ENCODE assay signal across 15 cellular contexts in genomic region chr1:220815409-220815808, GRCh38. TPM values are rescaled to one million over a fixed set of nuclear protein-coding genes. Genes with fewer than 3 reads are reported as not detected.
DNase-seq lines count a peak whose midpoint lies in the region; ATAC-seq and TF ChIP-seq lines count a peak whose summit lies in the region.
"Had no signal": no experiment of that assay in that cellular context is flagged by ENCODE, and none has a peak within 500 bp of the region (broad histone marks: within the 10 kb centered on the region; RNA-seq: fewer than 3 reads in every experiment).

No MANE protein-coding gene starts in this region.

- H3K36me3 ChIP-seq in IMR-90 (ENCODE audit: control insufficient read depth, insufficient read depth, low read length), result no peaks in the 10 kb centered on the region
- no peaks in the 10 kb centered on the region for H3K36me3 ChIP-seq in muscle layer of colon (ENCODE audit: insufficient read depth, low read length)
- H3K36me3 ChIP-seq in neuronal stem cell (replicated peaks in 1 of 2; ENCODE audit: control insufficient read depth in 2 of 2, insufficient read depth in 2 of 2, low read length in 2 of 2), result peaks cover 0 to 2% of the 10 kb centered on the region in 2 donors
- no peaks in the 10 kb centered on the region for H3K36me3 ChIP-seq in effector memory CD4-positive, alpha-beta T cell (ENCODE audit: control insufficient read depth, insufficient read depth, low read length)
- H3K36me3 ChIP-seq: BLaER1 had no signal

- H2AK5ac ChIP-seq in IMR-90 (ENCODE audit: low read depth, low read length) (peak overlapping the region; percentile 1; the same call in 1 of the 2 replicates), neuronal stem cell (ENCODE audit: low read depth, low read length) (no peak overlapping the region)

- TF ChIP-seq CTCF in IMR-90 (conservative IDR thresholded peaks at IDR 0.05; ENCODE audit: low read depth, low read length), result no peak
- no peak for TF ChIP-seq CTCF in progenitor cell of endocrine pancreas (IDR thresholded peaks at IDR 0.05; ENCODE audit: unreplicated experiment)

- H3K27ac Mint-ChIP-seq in stimulated activated memory B cell treated with anti-CD40 and anti-IgM and Interleukin-4, amounts not matched to agents 10 μg/mL and 1 μg/mL and 100 μg/mL, for 72 hours, result no peak overlapping the region
- H3K27ac Mint-ChIP-seq in progenitor cell of endocrine pancreas, result no peak overlapping the region
- H3K27ac Mint-ChIP-seq: CD8-positive, alpha-beta T cell had no signal

- no peak overlapping the region for H2AFZ ChIP-seq in IMR-90 (replicated peaks; ENCODE audit: low read length, poor library complexity)
- H2AFZ ChIP-seq in neuronal stem cell (ENCODE audit: low read length), result no peak overlapping the region
- H2AFZ ChIP-seq: GM23248 had no signal

- H2BK15ac ChIP-seq in IMR-90 (ENCODE audit: low read depth, low read length) (no peak overlapping the region), neuronal stem cell (ENCODE audit: low read length) (no peak overlapping the region)

- H3K9me3 Mint-ChIP-seq in stimulated activated memory B cell treated with anti-CD40 and anti-IgM and Interleukin-4, amounts not matched to agents 10 μg/mL and 1 μg/mL and 100 μg/mL, for 72 hours, result no peaks in the 10 kb centered on the region
- peaks cover 3% of the 10 kb centered on the region for H3K9me3 Mint-ChIP-seq in progenitor cell of endocrine pancreas (ENCODE audit: low read depth)

- H3K27ac ChIP-seq in IMR-90 (ENCODE audit: insufficient read depth, low read length) (no peak overlapping the region), muscle layer of colon (ENCODE audit: low read depth, low read length) (peak overlapping the region; percentile 48), neuronal stem cell (replicated peaks; ENCODE audit: low read length) (no peak overlapping the region)
- no peak overlapping the region for H3K27ac ChIP-seq in effector memory CD4-positive, alpha-beta T cell (ENCODE audit: insufficient read depth, low read length, poor library complexity, severe bottlenecking)
- H3K27ac ChIP-seq: BLaER1, GM23248 had no signal

- DNase-seq in IMR-90 (no peak), progenitor cell of endocrine pancreas (ENCODE audit: low spot score, unreplicated experiment) (no peak), neuronal stem cell (ENCODE audit: low spot score) (no peak)
- DNase-seq in effector memory CD4-positive, alpha-beta T cell, result no peak
- DNase-seq: 8988T; Calu3; CD8-positive, alpha-beta T cell; DMS79 treated with DMSO at 0.1 percent for 48 hours; GF-D8; GM23248 had no signal

- H3K56ac ChIP-seq in IMR-90 (ENCODE audit: extremely low read depth, insufficient read depth, low read length), result no peak overlapping the region

- no CpG with 5 or more reads among the region's 2 CpGs for WGBS in IMR-90 (ENCODE audit: extremely low coverage in 2 of 2, insufficient read length in 1 of 2), 2 experiments
- WGBS in neuronal stem cell (ENCODE audit: extremely low coverage in 2 of 2, insufficient read length in 2 of 2, insufficient replicate concordance in 1 of 2), 2 donors, result no CpG with 5 or more reads among the region's 2 CpGs

- no peak overlapping the region for H4K5ac ChIP-seq in IMR-90 (ENCODE audit: low read depth, low read length)

- H3K9me3 ChIP-seq in IMR-90 (ENCODE audit: control insufficient read depth, insufficient read depth, low read length) (peaks cover 2% of the 10 kb centered on the region; the same call in 1 of the 2 replicates), muscle layer of colon (ENCODE audit: low read length) (no peaks in the 10 kb centered on the region), neuronal stem cell (replicated peaks in 1 of 2; ENCODE audit: control insufficient read depth in 2 of 2, insufficient read depth in 1 of 2, low read depth in 1 of 2, low read length in 2 of 2) (no peaks in the 10 kb centered on the region)
- no peaks in the 10 kb centered on the region for H3K9me3 ChIP-seq in effector memory CD4-positive, alpha-beta T cell (ENCODE audit: control insufficient read depth, low read length)
- H3K9me3 ChIP-seq: BLaER1, HAP-1 had no signal

- H2BK5ac ChIP-seq in IMR-90 (ENCODE audit: low read depth, low read length, poor library complexity, severe bottlenecking), result no peak overlapping the region
- H2BK5ac ChIP-seq in neuronal stem cell (ENCODE audit: low read length), result no peak overlapping the region

- dilution Hi-C loops in IMR-90 (cut with HindIII; ENCODE audit: low sequenced_read_pairs, unreplicated experiment), result no loop called here

- POLR2A ChIA-PET in IMR-90 (lab: Charles Lee; ENCODE audit: unreplicated experiment), result no interaction called here

- no peak overlapping the region for H2BK20ac ChIP-seq in IMR-90 (ENCODE audit: low read depth, low read length)

- no peaks in the 10 kb centered on the region for H4K20me1 ChIP-seq in IMR-90 (ENCODE audit: insufficient read depth, low read length)
- H4K20me1 ChIP-seq: BLaER1 had no signal

- H3K14ac ChIP-seq in IMR-90 (replicated peaks; ENCODE audit: low read depth, low read length), result no peak overlapping the region
- no peak overlapping the region for H3K14ac ChIP-seq in neuronal stem cell (ENCODE audit: low read length)

- H2AK9ac ChIP-seq in IMR-90 (replicated peaks; ENCODE audit: low read depth, low read length, poor library complexity), result no peak overlapping the region

- CTCF ChIA-PET in IMR-90 (lab: Yijun Ruan, JAX), result no interaction called here

- no peaks in the 10 kb centered on the region for H3K79me1 ChIP-seq in IMR-90 (ENCODE audit: low read depth in 1 of 2, low read length in 2 of 2)
- H3K79me1 ChIP-seq in neuronal stem cell (ENCODE audit: low read depth, low read length), result no peaks in the 10 kb centered on the region

- peaks cover 9% of the 10 kb centered on the region for H3K4me1 ChIP-seq in IMR-90 (ENCODE audit: control insufficient read depth, insufficient read depth, low read length)
- H3K4me1 ChIP-seq in muscle layer of colon (ENCODE audit: insufficient read depth, low read length), result peaks cover 80% of the 10 kb centered on the region
- no peaks in the 10 kb centered on the region for H3K4me1 ChIP-seq in neuronal stem cell (ENCODE audit: control insufficient read depth in 2 of 2, insufficient read depth in 1 of 2, low read depth in 1 of 2, low read length in 2 of 2)
- no peaks in the 10 kb centered on the region for H3K4me1 ChIP-seq in effector memory CD4-positive, alpha-beta T cell (ENCODE audit: control insufficient read depth, insufficient read depth, low read length, poor library complexity, severe bottlenecking)
- H3K4me1 ChIP-seq: HAP-1 had no signal

- TF ChIP-seq RAD21 in IMR-90 (IDR thresholded peaks at IDR 0.05; ENCODE audit: low read length), result no peak

- intact Hi-C loops in IMR-90 (cut with micrococcal nuclease), result loop anchor here (5.0 to 10.0 kb wide), 3 partner anchors 149 to 909 kb away; no protein-coding TSS in a partner anchor

- no peak overlapping the region for H3K4me2 ChIP-seq in IMR-90 (ENCODE audit: low read depth, low read length)
- no peak overlapping the region for H3K4me2 ChIP-seq in neuronal stem cell (ENCODE audit: insufficient read depth, low read length, poor library complexity, severe bottlenecking)
- H3K4me2 ChIP-seq: BLaER1 had no signal

- peaks cover 3% of the 10 kb centered on the region for H3K4me1 Mint-ChIP-seq in stimulated activated memory B cell treated with anti-CD40 and anti-IgM and Interleukin-4, amounts not matched to agents 10 μg/mL and 1 μg/mL and 100 μg/mL, for 72 hours
- H3K4me1 Mint-ChIP-seq in progenitor cell of endocrine pancreas (ENCODE audit: low read depth), result no peaks in the 10 kb centered on the region

- H4K91ac ChIP-seq in IMR-90 (ENCODE audit: insufficient read depth, low read depth, low read length), result no peak overlapping the region
- H4K91ac ChIP-seq in neuronal stem cell (ENCODE audit: low read depth, low read length, poor library complexity), result no peak overlapping the region

- ATAC-seq in IMR-90 (ENCODE audit: low read depth) (no peak), GM18517 (IDR thresholded peaks at IDR 0.05; ENCODE audit: unreplicated experiment) (no peak)
- ATAC-seq in stimulated activated memory B cell treated with anti-CD40 and anti-IgM and Interleukin-4, amounts not matched to agents 10 μg/mL and 1 μg/mL and 100 μg/mL, for 72 hours, result peak; percentile 27
- ATAC-seq: CD8-positive, alpha-beta T cell had no signal

- no peak overlapping the region for H3K4me3 ChIP-seq in IMR-90 (ENCODE audit: insufficient read depth, low read depth, low read length)
- no peak overlapping the region for H3K4me3 ChIP-seq in muscle layer of colon (ENCODE audit: low read depth in 1 of 2, low read length in 2 of 2)
- H3K4me3 ChIP-seq in neuronal stem cell (ENCODE audit: low read length in 2 of 2), result no peak overlapping the region
- no peak overlapping the region for H3K4me3 ChIP-seq in effector memory CD4-positive, alpha-beta T cell (ENCODE audit: insufficient read depth, low read depth, low read length, poor library complexity, severe bottlenecking)
- H3K4me3 ChIP-seq: BLaER1, GM23248, HAP-1 had no signal

- H2BK120ac ChIP-seq in IMR-90 (ENCODE audit: low read depth, low read length) (no peak overlapping the region), neuronal stem cell (ENCODE audit: low read depth, low read length) (no peak overlapping the region)

- peaks cover 18% of the 10 kb centered on the region for H3K27me3 Mint-ChIP-seq in stimulated activated memory B cell treated with anti-CD40 and anti-IgM and Interleukin-4, amounts not matched to agents 10 μg/mL and 1 μg/mL and 100 μg/mL, for 72 hours
- H3K27me3 Mint-ChIP-seq in progenitor cell of endocrine pancreas, result no peaks in the 10 kb centered on the region

- H3K4me3 Mint-ChIP-seq in stimulated activated memory B cell treated with anti-CD40 and anti-IgM and Interleukin-4, amounts not matched to agents 10 μg/mL and 1 μg/mL and 100 μg/mL, for 72 hours, result no peak overlapping the region
- H3K4me3 Mint-ChIP-seq in progenitor cell of endocrine pancreas (ENCODE audit: low read depth), result no peak overlapping the region
- H3K4me3 Mint-ChIP-seq: CD8-positive, alpha-beta T cell had no signal

- in situ Hi-C loops in IMR-90 (cut with MboI; ENCODE audit: low sequenced_read_pairs), result loop anchor here (10.0 kb wide), 1 partner anchor 619 kb away; no protein-coding TSS in a partner anchor

- no peak overlapping the region for H4K8ac ChIP-seq in IMR-90 (ENCODE audit: low read depth in 2 of 2, low read length in 2 of 2)
- no peak overlapping the region for H4K8ac ChIP-seq in neuronal stem cell (ENCODE audit: low read depth, low read length)

- no peak for TF ChIP-seq POLR2A in IMR-90 (IDR thresholded peaks at IDR 0.05; ENCODE audit: low read depth, low read length)

- BruUV-seq in IMR-90 (replicated peaks; lab: Mats Ljungman, UMichigan), result no TSS peak

- peaks cover 6% of the 10 kb centered on the region for H3K9me1 ChIP-seq in IMR-90 (ENCODE audit: insufficient read depth, low read length)

- H3K27me3 ChIP-seq in IMR-90 (ENCODE audit: control insufficient read depth, insufficient read depth, low read length) (peaks cover 12% of the 10 kb centered on the region), muscle layer of colon (ENCODE audit: control insufficient read depth in 1 of 2, insufficient read depth in 2 of 2, low read length in 2 of 2) (no peaks in the 10 kb centered on the region), neuronal stem cell (ENCODE audit: control insufficient read depth in 3 of 3, insufficient read depth in 3 of 3, low read depth in 1 of 3, low read length in 3 of 3) (no peaks in the 10 kb centered on the region)
- no peaks in the 10 kb centered on the region for H3K27me3 ChIP-seq in effector memory CD4-positive, alpha-beta T cell (replicated peaks; ENCODE audit: control insufficient read depth, insufficient read depth, low read length, poor library complexity, severe bottlenecking)
- H3K27me3 ChIP-seq: BLaER1 had no signal

- H3K18ac ChIP-seq in IMR-90 (ENCODE audit: low read depth, low read length), result no peak overlapping the region; the same call in 1 of the 2 replicates
- no peak overlapping the region for H3K18ac ChIP-seq in neuronal stem cell (ENCODE audit: low read length)

- peaks cover 32% of the 10 kb centered on the region for H3K36me3 Mint-ChIP-seq in stimulated activated memory B cell treated with anti-CD40 and anti-IgM and Interleukin-4, amounts not matched to agents 10 μg/mL and 1 μg/mL and 100 μg/mL, for 72 hours
- peaks cover 46% of the 10 kb centered on the region for H3K36me3 Mint-ChIP-seq in progenitor cell of endocrine pancreas (ENCODE audit: insufficient read depth)
- H3K36me3 Mint-ChIP-seq: CD8-positive, alpha-beta T cell had no signal

- H2BK12ac ChIP-seq in neuronal stem cell (ENCODE audit: low read length), result no peak overlapping the region

- H3K23ac ChIP-seq in IMR-90 (ENCODE audit: low read depth, low read length) (no peak overlapping the region), neuronal stem cell (ENCODE audit: low read depth, low read length, poor library complexity) (no peak overlapping the region)

- H3K4ac ChIP-seq in IMR-90 (ENCODE audit: low read depth, low read length), result no peak overlapping the region
- H3K4ac ChIP-seq in neuronal stem cell (ENCODE audit: low read length), result no peak overlapping the region

- H3K9ac ChIP-seq in IMR-90 (ENCODE audit: low read depth, low read length), result no peak overlapping the region
- no peak overlapping the region for H3K9ac ChIP-seq in muscle layer of colon (ENCODE audit: low read length)
- H3K9ac ChIP-seq in neuronal stem cell (ENCODE audit: low read depth, low read length, poor library complexity), result no peak overlapping the region
- H3K9ac ChIP-seq: BLaER1, GM23248 had no signal

RNA-seq across cellular contexts. Expression of gene MTARC1, which starts 28.7 kb away (rescaled TPM):
- total RNA-seq in IMR-90 (2012; rRNA removed) (0.18 and 0.28 TPM in 2 replicates), progenitor cell of endocrine pancreas (37.1 and 40.5 TPM in 2 replicates)
- polyA plus RNA-seq in IMR-90 (2012; rRNA removed), result 0.55 and 0.72 TPM in 2 replicates
- 0.05 and 0.16 TPM in 2 replicates for polyA plus RNA-seq in IMR-90 (2012; cell fraction: cytosol; rRNA removed)
- 0.09 and 0.33 TPM in 2 replicates for polyA plus RNA-seq in IMR-90 (2012; cell fraction: nucleus; rRNA removed; ENCODE audit: low replicate concordance)
- 9.6 TPM for polyA plus RNA-seq in neuronal stem cell (2013, experiment 1 of 2)
- polyA plus RNA-seq in neuronal stem cell (2013, experiment 2 of 2), result 9.9 TPM
- total RNA-seq: CD8-positive, alpha-beta T cell had no signal

Comparison
In these comparisons a context has a peak if more than half of its experiments do, and no peak if none do; other contexts are left out.
1. RNA of gene MTARC1, which starts 28.7 kb away (total RNA-seq): 37.1 to 40.5 TPM in progenitor cell of endocrine pancreas; 0.18 to 0.28 TPM in IMR-90; every median in the first group is over 10 times any median in the second.